ENCODE assay signal across 19 cellular contexts in genomic region chr9:79012561-79012960, GRCh38.
DNase-seq lines count a peak whose midpoint lies in the region; ATAC-seq lines count a peak whose summit lies in the region.
"Had no signal": no experiment of that assay in that cellular context is flagged by ENCODE, and none has a peak within 500 bp of the region (broad histone marks: within the 10 kb centered on the region; RNA-seq: fewer than 3 reads in every experiment).

No MANE protein-coding gene starts in this region.

- H3K23ac ChIP-seq in mesenchymal stem cell (ENCODE audit: low read length in 2 of 2), result no peak overlapping the region

- no peak overlapping the region for H2BK120ac ChIP-seq in mesenchymal stem cell (ENCODE audit: low read depth, low read length)

- peak; percentile 28 for DNase-seq in COLO829 (ENCODE audit: low spot score)
- peak; percentile 14 for DNase-seq in Karpas-422
- DNase-seq in cerebellar cortex (ENCODE audit: low spot score), result peak; percentile 75
- peak; percentile 41 for DNase-seq in mesenchymal stem cell
- DNase-seq in occipital lobe (lab: John Stamatoyannopoulos, UW), result no peak
- DNase-seq in SKM-1 (lab: John Stamatoyannopoulos, UW; ENCODE audit: unreplicated experiment), result no peak
- no peak for DNase-seq in H4 (ENCODE audit: low spot score)
- DNase-seq: activated CD4-positive, alpha-beta T cell treated with anti-CD3 and anti-CD28 coated beads, Interleukin-2, amount 50 U/mL, for 48 hours; adrenal gland; BE2C; DMS 273 treated with DMSO at 0.1 percent for 48 hours; esophagus squamous epithelium; naive B cell; NCI-H2029 treated with DMSO at 0.1 percent for 48 hours; NCI-H524; OCI-M1; psoas muscle; stimulated activated CD4-positive, alpha-beta T cell treated with anti-CD3 and anti-CD28 coated beads, Interleukin-15, amount 100 ng/mL, for 24 hours had no signal

- H3K36me3 Mint-ChIP-seq in stimulated activated memory B cell treated with anti-CD40 and anti-IgM and Interleukin-4, amounts not matched to agents 10 μg/mL and 1 μg/mL and 100 μg/mL, for 72 hours, result no peaks in the 10 kb centered on the region
- H3K36me3 Mint-ChIP-seq: naive B cell had no signal

- H3K27me3 ChIP-seq in Karpas-422 (ENCODE audit: low read length), result 0 out of 2 replicates have a peak, but pooled peaks cover 3% of the 10 kb centered on the region
- no peaks in the 10 kb centered on the region for H3K27me3 ChIP-seq in mesenchymal stem cell (ENCODE audit: control insufficient read depth in 1 of 2, insufficient read depth in 1 of 2, low read length in 2 of 2)
- H3K27me3 ChIP-seq: adrenal gland, BE2C, esophagus squamous epithelium had no signal

- H3K9me2 ChIP-seq in Karpas-422 (replicated peaks; ENCODE audit: insufficient read depth, low read length), result no peaks in the 10 kb centered on the region

- H2AFZ ChIP-seq in Karpas-422 (ENCODE audit: low read length) (no peak overlapping the region), mesenchymal stem cell (ENCODE audit: low read depth, low read length) (no peak overlapping the region)

- H3K27ac Mint-ChIP-seq in stimulated activated memory B cell treated with anti-CD40 and anti-IgM and Interleukin-4, amounts not matched to agents 10 μg/mL and 1 μg/mL and 100 μg/mL, for 72 hours, result no peak overlapping the region
- H3K27ac Mint-ChIP-seq: naive B cell had no signal

- no peaks in the 10 kb centered on the region for H3K27me3 Mint-ChIP-seq in stimulated activated memory B cell treated with anti-CD40 and anti-IgM and Interleukin-4, amounts not matched to agents 10 μg/mL and 1 μg/mL and 100 μg/mL, for 72 hours

- H3K79me1 ChIP-seq in mesenchymal stem cell (replicated peaks; ENCODE audit: low read length, poor library complexity, severe bottlenecking), result no peaks in the 10 kb centered on the region

- ATAC-seq in stimulated activated memory B cell treated with anti-CD40 and anti-IgM and Interleukin-4, amounts not matched to agents 10 μg/mL and 1 μg/mL and 100 μg/mL, for 72 hours, result no peak
- ATAC-seq: psoas muscle had no signal

- H3K9me3 Mint-ChIP-seq in stimulated activated memory B cell treated with anti-CD40 and anti-IgM and Interleukin-4, amounts not matched to agents 10 μg/mL and 1 μg/mL and 100 μg/mL, for 72 hours, result peaks cover 3% of the 10 kb centered on the region

- H3K4me3 ChIP-seq in Karpas-422 (ENCODE audit: low read length), result no peak overlapping the region
- H3K4me3 ChIP-seq in mesenchymal stem cell (ENCODE audit: insufficient read depth in 1 of 2, low read depth in 1 of 2, low read length in 2 of 2), result no peak overlapping the region
- H3K4me3 ChIP-seq: adrenal gland, esophagus squamous epithelium, psoas muscle had no signal

- no peak overlapping the region for H4K8ac ChIP-seq in mesenchymal stem cell (ENCODE audit: low read length)

- H2BK15ac ChIP-seq in mesenchymal stem cell (ENCODE audit: low read depth, poor library complexity, severe bottlenecking), result no peak overlapping the region

- H3K4me3 Mint-ChIP-seq in stimulated activated memory B cell treated with anti-CD40 and anti-IgM and Interleukin-4, amounts not matched to agents 10 μg/mL and 1 μg/mL and 100 μg/mL, for 72 hours, result no peak overlapping the region
- H3K4me3 Mint-ChIP-seq: naive B cell had no signal

- no peak overlapping the region for H2AK5ac ChIP-seq in mesenchymal stem cell (ENCODE audit: low read length, severe bottlenecking)

- H2BK12ac ChIP-seq in mesenchymal stem cell (ENCODE audit: low read length in 2 of 2), result peak overlapping the region in 1 of 2 experiments; percentile 60

- H3K14ac ChIP-seq in mesenchymal stem cell (ENCODE audit: low read length in 2 of 2), result no peak overlapping the region

- H3K18ac ChIP-seq in mesenchymal stem cell (ENCODE audit: low read depth in 1 of 2, low read length in 2 of 2), result no peak overlapping the region

- H3K27ac ChIP-seq in Karpas-422 (ENCODE audit: low read length), result no peak overlapping the region
- H3K27ac ChIP-seq in mesenchymal stem cell (ENCODE audit: low read length, poor library complexity, severe bottlenecking), result no peak overlapping the region
- H3K27ac ChIP-seq: adrenal gland, esophagus squamous epithelium, psoas muscle had no signal

- H3K4me2 ChIP-seq in Karpas-422 (ENCODE audit: low read depth, low read length, poor library complexity, severe bottlenecking) (no peak overlapping the region), mesenchymal stem cell (ENCODE audit: low read length, poor library complexity, severe bottlenecking) (no peak overlapping the region)

- H3K79me2 ChIP-seq in Karpas-422 (ENCODE audit: low read length), result no peaks in the 10 kb centered on the region

- H4K91ac ChIP-seq in mesenchymal stem cell (ENCODE audit: low read length), result no peak overlapping the region

- no peaks in the 10 kb centered on the region for H3K4me1 ChIP-seq in Karpas-422 (ENCODE audit: low read length)
- H3K4me1 ChIP-seq in mesenchymal stem cell (ENCODE audit: control insufficient read depth, insufficient read depth, low read depth, low read length), result peaks cover 2% of the 10 kb centered on the region
- H3K4me1 ChIP-seq: adrenal gland, psoas muscle had no signal

- H3K9me3 ChIP-seq in Karpas-422 (ENCODE audit: low read length) (no peaks in the 10 kb centered on the region), mesenchymal stem cell (ENCODE audit: control insufficient read depth, low read length) (no peaks in the 10 kb centered on the region)
- H3K9me3 ChIP-seq: adrenal gland, BE2C, esophagus squamous epithelium, psoas muscle had no signal

- no peak overlapping the region for H2BK5ac ChIP-seq in mesenchymal stem cell (ENCODE audit: low read depth, low read length, poor library complexity, severe bottlenecking)

- H3K36me3 ChIP-seq in Karpas-422 (ENCODE audit: insufficient read depth, low read length), result no peaks in the 10 kb centered on the region
- H3K36me3 ChIP-seq in mesenchymal stem cell (ENCODE audit: control insufficient read depth in 1 of 2, insufficient read depth in 2 of 2, low read depth in 1 of 2, low read length in 2 of 2), result no peaks in the 10 kb centered on the region
- H3K36me3 ChIP-seq: adrenal gland, BE2C, esophagus squamous epithelium had no signal

- H3K9ac ChIP-seq in Karpas-422 (ENCODE audit: low read length), result no peak overlapping the region
- no peak overlapping the region for H3K9ac ChIP-seq in mesenchymal stem cell (ENCODE audit: low read length)

- no peaks in the 10 kb centered on the region for H4K20me1 ChIP-seq in Karpas-422 (ENCODE audit: insufficient read depth, low read depth, low read length)

- H3K4me1 Mint-ChIP-seq in stimulated activated memory B cell treated with anti-CD40 and anti-IgM and Interleukin-4, amounts not matched to agents 10 μg/mL and 1 μg/mL and 100 μg/mL, for 72 hours, result peaks cover 14% of the 10 kb centered on the region

- H3K4ac ChIP-seq in mesenchymal stem cell (ENCODE audit: low read depth in 1 of 2, low read length in 2 of 2), result no peak overlapping the region

Comparison
In these comparisons a context has a peak if more than half of its experiments do, and no peak if none do; other contexts are left out.
1. DNase-seq: peak in COLO829 (single experiment), Karpas-422 (single experiment), cerebellar cortex (single experiment) and mesenchymal stem cell (single experiment); none in occipital lobe (single experiment), SKM-1 (single experiment) and H4 (single experiment).